In genomic region chr9:95724253-95724991, GRCh38 we compare ENCODE assay signal across 9 cellular contexts.
A peak's percentile ranks its signal among the peaks of the same experiment; 100 is the strongest.
DNase-seq lines count a peak whose midpoint lies in the region; ATAC-seq and TF ChIP-seq lines count a peak whose summit lies in the region.
"Had no signal": no experiment of that assay in that cellular context is flagged by ENCODE, and none has a peak within 500 bp of the region (broad histone marks: within the 10 kb centered on the region; RNA-seq: fewer than 3 reads in every experiment).

No MANE protein-coding gene starts in this region.

- TF ChIP-seq CTCF in Peyer's patch (IDR thresholded peaks at IDR 0.05) = peak in 1 of 6 experiments; percentile 1

- peak in 2 of 3 donors; percentile 42 to 81 for DNase-seq in Peyer's patch
- DNase-seq in stimulated activated CD8-positive, alpha-beta memory T cell treated with anti-CD3 and anti-CD28 coated beads, Interleukin-7, amount 100 ng/mL, for 24 hours (ENCODE audit: low read depth) = peak; percentile 14
- no peak for DNase-seq in NCI-H128 (lab: John Stamatoyannopoulos, UW; ENCODE audit: unreplicated experiment)
- DNase-seq in NCI-H2196 treated with DMSO at 0.1 percent for 48 hours (lab: John Stamatoyannopoulos, UW; ENCODE audit: unreplicated experiment) = no peak
- no peak for DNase-seq in NCI-H1092 (lab: John Stamatoyannopoulos, UW)

- H3K27me3 ChIP-seq in Peyer's patch = no peaks in the 10 kb centered on the region

- peaks cover 4% of the 10 kb centered on the region for H3K9me3 Mint-ChIP-seq in activated naive CD8-positive, alpha-beta T cell (ENCODE audit: low read depth)

- H3K9me3 ChIP-seq in Peyer's patch = no peaks in the 10 kb centered on the region

- no peak for TF ChIP-seq POLR2A in Peyer's patch (IDR thresholded peaks at IDR 0.05)

- H3K27ac Mint-ChIP-seq in activated naive CD8-positive, alpha-beta T cell = peak overlapping the region; percentile 91

- H3K4me1 ChIP-seq in Peyer's patch = peaks cover 0 to 18% (median 2%) of the 10 kb centered on the region in 4 donors

- ATAC-seq in GM18499 (IDR thresholded peaks at IDR 0.05; ENCODE audit: insufficient read depth, unreplicated experiment) (peak; percentile 90), HG02798 (IDR thresholded peaks at IDR 0.05; ENCODE audit: poor library complexity, unreplicated experiment) (peak; percentile 86)

- H3K4me3 ChIP-seq in Peyer's patch = no peak overlapping the region
- H3K4me3 ChIP-seq: skin epidermis had no signal

- no peaks in the 10 kb centered on the region for H3K36me3 ChIP-seq in Peyer's patch

- H3K27ac ChIP-seq in Peyer's patch = no peak overlapping the region

- H3K4me3 Mint-ChIP-seq in activated naive CD8-positive, alpha-beta T cell = peak overlapping the region; percentile 50

- peaks cover 47% of the 10 kb centered on the region for H3K4me1 Mint-ChIP-seq in activated naive CD8-positive, alpha-beta T cell (ENCODE audit: low read depth)

- peaks cover 3% of the 10 kb centered on the region for H3K36me3 Mint-ChIP-seq in activated naive CD8-positive, alpha-beta T cell

- no peaks in the 10 kb centered on the region for H3K27me3 Mint-ChIP-seq in activated naive CD8-positive, alpha-beta T cell

Comparison
In these comparisons a context has a peak if more than half of its experiments do, and no peak if none do; other contexts are left out.
1. DNase-seq: peak in Peyer's patch (2 of 3) and stimulated activated CD8-positive, alpha-beta memory T cell treated with anti-CD3 and anti-CD28 coated beads, Interleukin-7, amount 100 ng/mL, for 24 hours (single experiment); none in NCI-H128 (single experiment), NCI-H2196 treated with DMSO at 0.1 percent for 48 hours (single experiment) and NCI-H1092 (single experiment).